In genomic region chr1:220516014-220516721, GRCh38 we compare ENCODE assay signal across 25 cellular contexts. TPM values are rescaled to one million over a fixed set of nuclear protein-coding genes. Genes with fewer than 3 reads are reported as not detected.
DNase-seq lines count a peak whose midpoint lies in the region; ATAC-seq and TF ChIP-seq lines count a peak whose summit lies in the region.
"Had no signal": no experiment of that assay in that cellular context is flagged by ENCODE, and none has a peak within 500 bp of the region (broad histone marks: within the 10 kb centered on the region; RNA-seq: fewer than 3 reads in every experiment).

No MANE protein-coding gene starts in this region.

- no peak overlapping the region for H3K4ac ChIP-seq in mesenchymal stem cell (ENCODE audit: low read depth in 1 of 2, low read length in 2 of 2)

- POLR2A ChIA-PET in MCF 10A (lab: Yijun Ruan, JAX) = interaction anchor here (0.6 to 3.7 kb wide), 13 partner anchors 11 to 216 kb away, joined by 3 to 21 read pairs (median 3); partner anchors contain the start of gene MARK1

- no peak overlapping the region for H2BK5ac ChIP-seq in mesenchymal stem cell (ENCODE audit: low read depth, low read length, poor library complexity, severe bottlenecking)

- no peak overlapping the region for H2AK5ac ChIP-seq in mesenchymal stem cell (ENCODE audit: low read length, severe bottlenecking)

- H3K9ac ChIP-seq in mesenchymal stem cell (ENCODE audit: low read length) = no peak overlapping the region
- H3K9ac ChIP-seq: SK-N-SH had no signal

- H2AFZ ChIP-seq in mesenchymal stem cell (ENCODE audit: low read depth, low read length) = no peak overlapping the region

- no peak overlapping the region for H3K4me3 Mint-ChIP-seq in MCF 10A (ENCODE audit: unreplicated experiment)
- H3K4me3 Mint-ChIP-seq: activated B cell treated with CpG ODN at 0.5 μM for 24 hours; natural killer cell treated with Interleukin-12 subunit alpha and Interleukin-12 subunit beta and Interleukin-15 and Interleukin-18, amount 100 ng/mL, for 72 hours had no signal

- DNase-seq in MCF 10A (ENCODE audit: unreplicated experiment) (peak; percentile 19), breast epithelium (ENCODE audit: low spot score in 2 of 2) (no peak), epithelial cell of prostate (ENCODE audit: low read depth, low spot score) (peak; percentile 87), mesenchymal stem cell (no peak), ureter (ENCODE audit: low spot score) (no peak), DMS114 treated with DMSO at 0.1 percent for 48 hours (lab: John Stamatoyannopoulos, UW; ENCODE audit: unreplicated experiment) (no peak)
- DNase-seq: 8988T; activated B cell treated with CpG ODN at 0.5 μM for 24 hours; activated T-cell treated with anti-CD3 and anti-CD28 coated beads, Interleukin-2, amount 50 U/mL, for 48 hours; dermis blood vessel endothelial cell; GDM1; lower lobe of right lung; NCI-H1092; NCI-H1694; NCI-H446 treated with DMSO at 0.1 percent for 48 hours; SK-N-SH; stimulated activated CD4-positive, alpha-beta T cell treated with anti-CD3 and anti-CD28 coated beads, Interleukin-15, amount 100 ng/mL, for 24 hours; stimulated activated CD4-positive, alpha-beta T cell treated with anti-CD3 and anti-CD28 coated beads, Interleukin-4, amount 100 ng/mL, for 4 hours; trophoblast cell had no signal

- H3K9me3 ChIP-seq in breast epithelium (no peaks in the 10 kb centered on the region), mesenchymal stem cell (ENCODE audit: control insufficient read depth, low read length) (no peaks in the 10 kb centered on the region)
- H3K9me3 ChIP-seq: lower lobe of right lung, SK-N-SH had no signal

- no TSS peak for BruUV-seq in MCF 10A (replicated peaks; lab: Mats Ljungman, UMichigan)

- ATAC-seq in HG03108 (IDR thresholded peaks at IDR 0.05; ENCODE audit: unreplicated experiment) (no peak), GM21619 (IDR thresholded peaks at IDR 0.05; ENCODE audit: unreplicated experiment) (no peak)
- ATAC-seq: HCT116; lower lobe of right lung; natural killer cell treated with Interleukin-12 subunit alpha and Interleukin-12 subunit beta and Interleukin-15 and Interleukin-18, amount 100 ng/mL, for 72 hours had no signal

- no peaks in the 10 kb centered on the region for H3K79me1 ChIP-seq in mesenchymal stem cell (replicated peaks; ENCODE audit: low read length, poor library complexity, severe bottlenecking)

- no peaks in the 10 kb centered on the region for H3K27me3 Mint-ChIP-seq in MCF 10A (ENCODE audit: insufficient read depth, unreplicated experiment)

- H3K27ac Mint-ChIP-seq in MCF 10A (ENCODE audit: low read depth, unreplicated experiment) = no peak overlapping the region
- H3K27ac Mint-ChIP-seq: activated B cell treated with CpG ODN at 0.5 μM for 24 hours; natural killer cell treated with Interleukin-12 subunit alpha and Interleukin-12 subunit beta and Interleukin-15 and Interleukin-18, amount 100 ng/mL, for 72 hours had no signal

- H3K4me2 ChIP-seq in mesenchymal stem cell (ENCODE audit: low read length, poor library complexity, severe bottlenecking) = no peak overlapping the region
- H3K4me2 ChIP-seq: SK-N-SH had no signal

- no peaks in the 10 kb centered on the region for H3K9me3 Mint-ChIP-seq in MCF 10A (ENCODE audit: unreplicated experiment)
- H3K9me3 Mint-ChIP-seq: activated B cell treated with CpG ODN at 0.5 μM for 24 hours had no signal

- H3K23ac ChIP-seq in mesenchymal stem cell (ENCODE audit: low read length in 2 of 2) = no peak overlapping the region

- H3K36me3 Mint-ChIP-seq in MCF 10A (ENCODE audit: insufficient read depth, unreplicated experiment) = peaks cover 3% of the 10 kb centered on the region
- H3K36me3 Mint-ChIP-seq: natural killer cell treated with Interleukin-12 subunit alpha and Interleukin-12 subunit beta and Interleukin-15 and Interleukin-18, amount 100 ng/mL, for 72 hours had no signal

- WGBS in mesenchymal stem cell = 77% methylated on average over 6 of the region's 6 CpGs

- no peak overlapping the region for H2BK12ac ChIP-seq in mesenchymal stem cell (ENCODE audit: low read length in 2 of 2)

- H2BK120ac ChIP-seq in mesenchymal stem cell (ENCODE audit: low read depth, low read length) = no peak overlapping the region

- no peak overlapping the region for H4K8ac ChIP-seq in mesenchymal stem cell (ENCODE audit: low read length)

- H4K91ac ChIP-seq in mesenchymal stem cell (ENCODE audit: low read length) = no peak overlapping the region

- CTCF ChIA-PET in MCF 10A (lab: Yijun Ruan, JAX) = interaction anchor here (0.9 to 1.9 kb wide), 3 partner anchors 10 to 226 kb away, joined by 3 to 16 read pairs (median 4); no protein-coding TSS in a partner anchor

- no peak overlapping the region for H3K14ac ChIP-seq in mesenchymal stem cell (ENCODE audit: low read length in 2 of 2)

- TF ChIP-seq POLR2A in breast epithelium (IDR thresholded peaks at IDR 0.05) = no peak

- H3K27me3 ChIP-seq in breast epithelium (no peaks in the 10 kb centered on the region), mesenchymal stem cell (ENCODE audit: control insufficient read depth in 1 of 2, insufficient read depth in 1 of 2, low read length in 2 of 2) (no peaks in the 10 kb centered on the region)

- H2BK15ac ChIP-seq in mesenchymal stem cell (ENCODE audit: low read depth, poor library complexity, severe bottlenecking) = no peak overlapping the region

- H3K4me3 ChIP-seq in breast epithelium = no peak overlapping the region
- H3K4me3 ChIP-seq in mesenchymal stem cell (ENCODE audit: insufficient read depth in 1 of 2, low read depth in 1 of 2, low read length in 2 of 2) = no peak overlapping the region
- H3K4me3 ChIP-seq: lower lobe of right lung had no signal

- no peaks in the 10 kb centered on the region for H3K36me3 ChIP-seq in breast epithelium
- H3K36me3 ChIP-seq in mesenchymal stem cell (ENCODE audit: control insufficient read depth in 1 of 2, insufficient read depth in 2 of 2, low read depth in 1 of 2, low read length in 2 of 2) = no peaks in the 10 kb centered on the region
- H3K36me3 ChIP-seq: lower lobe of right lung had no signal

- H3K18ac ChIP-seq in mesenchymal stem cell (ENCODE audit: low read depth in 1 of 2, low read length in 2 of 2) = no peak overlapping the region

- no peak for TF ChIP-seq CTCF in MCF 10A (IDR thresholded peaks at IDR 0.05; ENCODE audit: unreplicated experiment)
- TF ChIP-seq CTCF in breast epithelium (IDR thresholded peaks at IDR 0.05) = no peak

- peak overlapping the region in 1 of 2 donors; percentile 67 for H3K27ac ChIP-seq in breast epithelium
- peak overlapping the region; percentile 98 for H3K27ac ChIP-seq in epithelial cell of prostate
- H3K27ac ChIP-seq in mesenchymal stem cell (ENCODE audit: low read length, poor library complexity, severe bottlenecking) = peak overlapping the region; percentile 36
- H3K27ac ChIP-seq: C4-2B, lower lobe of right lung had no signal

- peaks cover 23% of the 10 kb centered on the region for H3K4me1 Mint-ChIP-seq in MCF 10A (ENCODE audit: insufficient read depth, unreplicated experiment)
- H3K4me1 Mint-ChIP-seq: activated B cell treated with CpG ODN at 0.5 μM for 24 hours had no signal

- H3K4me1 ChIP-seq in breast epithelium (no peaks in the 10 kb centered on the region), mesenchymal stem cell (ENCODE audit: control insufficient read depth, insufficient read depth, low read depth, low read length) (no peaks in the 10 kb centered on the region)
- H3K4me1 ChIP-seq: lower lobe of right lung had no signal

- intact Hi-C loops in MCF 10A (cut with micrococcal nuclease) = no loop called here
- intact Hi-C loops in breast epithelium (cut with DNase I; ENCODE audit: low total_unique reads) = no loop called here

RNA-seq across cellular contexts. Expression of gene MARK1, which starts 11.8 kb away (rescaled TPM):
- 7.5 and 12.9 TPM in 2 replicates for total RNA-seq in MCF 10A (2022)
- total RNA-seq in breast epithelium = 10 to 100 TPM in 1 of 3 donors, 1 to 10 TPM in 2; 6.6 to 13.8 (median 9.8) TPM
- 0.66 TPM for polyA plus RNA-seq in mesenchymal stem cell (2013, experiment 1 of 2)
- 0.81 TPM for polyA plus RNA-seq in mesenchymal stem cell (2013, experiment 2 of 2)
- 34.8 TPM for total RNA-seq in ureter
- total RNA-seq: natural killer cell treated with Interleukin-12 subunit alpha and Interleukin-12 subunit beta and Interleukin-15 and Interleukin-18, amount 100 ng/mL, for 72 hours; T-helper 1 cell treated with Interleukin-12 subunit alpha and Interleukin-12 subunit beta and Interleukin-4 antibody, amounts not matched to agents 30 ng/mL and 1 ng/mL, for 36 hours had no signal

Comparison
In these comparisons a context has a peak if more than half of its experiments do, and no peak if none do; other contexts are left out.
1. DNase-seq: peak in MCF 10A (single experiment) and epithelial cell of prostate (single experiment); none in breast epithelium (0 of 2), mesenchymal stem cell (single experiment), ureter (single experiment) and DMS114 treated with DMSO at 0.1 percent for 48 hours (single experiment).